Comparison of ENCODE assay signal across 19 cellular contexts in genomic region chr17:76154935-76155845, GRCh38. TPM values are rescaled to one million over a fixed set of nuclear protein-coding genes. Genes with fewer than 3 reads are reported as not detected.
DNase-seq lines count a peak whose midpoint lies in the region; ATAC-seq, FAIRE-seq and TF ChIP-seq lines count a peak whose summit lies in the region.
"Had no signal": no experiment of that assay in that cellular context is flagged by ENCODE, and none has a peak within 500 bp of the region (broad histone marks: within the 10 kb centered on the region; RNA-seq: fewer than 3 reads in every experiment).

No MANE protein-coding gene starts in this region.

- no peaks in the 10 kb centered on the region for H3K9me3 Mint-ChIP-seq in activated T-cell treated with anti-CD3 and anti-CD28 coated beads, Interleukin-2, amount 50 U/mL, for 24 hours
- H3K9me3 Mint-ChIP-seq in activated T-cell treated with anti-CD3 and anti-CD28 coated beads, Interleukin-2, amount 50 U/mL, for 4 hours = no peaks in the 10 kb centered on the region
- H3K9me3 Mint-ChIP-seq in IgD-negative memory B cell = no peaks in the 10 kb centered on the region
- H3K9me3 Mint-ChIP-seq: CD14-positive monocyte, HFFc6 had no signal

- H3K27ac Mint-ChIP-seq in activated T-cell treated with anti-CD3 and anti-CD28 coated beads, Interleukin-2, amount 50 U/mL, for 24 hours = no peak overlapping the region
- peak overlapping the region in 2 of 3 donors; percentile 23 to 59 for H3K27ac Mint-ChIP-seq in IgD-negative memory B cell
- H3K27ac Mint-ChIP-seq: HFFc6 had no signal

- peak; percentile 24 for DNase-seq in activated T-cell treated with anti-CD3 and anti-CD28 coated beads, Interleukin-2, amount 50 U/mL, for 24 hours
- no peak for DNase-seq in activated T-cell treated with anti-CD3 and anti-CD28 coated beads, Interleukin-2, amount 50 U/mL, for 4 hours
- DNase-seq in left ventricle myocardium superior = no peak
- DNase-seq in posterior vena cava (ENCODE audit: low spot score) = peak; percentile 60
- no peak for DNase-seq in NCI-H226
- DNase-seq in HTR-8/SVneo (ENCODE audit: insufficient read length, low spot score) = no peak
- DNase-seq in body of pancreas = no peak
- DNase-seq: GF-D8, GOT3, HFFc6, MG63, NCI-H1092 treated with DMSO at 0.1 percent for 48 hours, NCI-H1694, NCI-H446 treated with DMSO at 0.1 percent for 48 hours, NCI-H748 treated with DMSO at 0.1 percent for 48 hours, PC-9 had no signal

- peaks cover 89% of the 10 kb centered on the region for H3K36me3 Mint-ChIP-seq in activated T-cell treated with anti-CD3 and anti-CD28 coated beads, Interleukin-2, amount 50 U/mL, for 24 hours (ENCODE audit: low read depth)
- peaks cover 33% of the 10 kb centered on the region for H3K36me3 Mint-ChIP-seq in activated T-cell treated with anti-CD3 and anti-CD28 coated beads, Interleukin-2, amount 50 U/mL, for 4 hours (ENCODE audit: insufficient read depth)
- peaks cover 2% of the 10 kb centered on the region for H3K36me3 Mint-ChIP-seq in IgD-negative memory B cell
- H3K36me3 Mint-ChIP-seq: CD14-positive monocyte had no signal

- no peaks in the 10 kb centered on the region for H3K27me3 ChIP-seq in body of pancreas
- H3K27me3 ChIP-seq: MG63 had no signal

- H3K36me3 ChIP-seq in body of pancreas (replicated peaks in 1 of 2; ENCODE audit: insufficient read depth in 1 of 2, low read depth in 2 of 2) = no peaks in the 10 kb centered on the region
- H3K36me3 ChIP-seq: MG63 had no signal

- no peak overlapping the region for H3K4me3 Mint-ChIP-seq in activated T-cell treated with anti-CD3 and anti-CD28 coated beads, Interleukin-2, amount 50 U/mL, for 24 hours
- no peak overlapping the region for H3K4me3 Mint-ChIP-seq in activated T-cell treated with anti-CD3 and anti-CD28 coated beads, Interleukin-2, amount 50 U/mL, for 4 hours
- H3K4me3 Mint-ChIP-seq in IgD-negative memory B cell = no peak overlapping the region
- H3K4me3 Mint-ChIP-seq: CD14-positive monocyte, HFFc6 had no signal

- no peak overlapping the region for H3K4me3 ChIP-seq in body of pancreas
- H3K4me3 ChIP-seq: MG63, PC-9 had no signal

- no peaks in the 10 kb centered on the region for H3K4me1 ChIP-seq in body of pancreas

- FAIRE-seq in HTR-8/SVneo (lab: Jason Lieb, UNC) = no peak
- FAIRE-seq: A204.1 had no signal

- intact Hi-C loops in left ventricle myocardium superior (cut with micrococcal nuclease) = no loop called here
- intact Hi-C loops in posterior vena cava (cut with DNase I) = loop anchor here in 1 of 2 donors (5.0 kb wide), 1 partner anchor 567 kb away; no protein-coding TSS in a partner anchor
- intact Hi-C loops in body of pancreas (cut with DNase I) = no loop called here

- peaks cover 39% of the 10 kb centered on the region for H3K4me1 Mint-ChIP-seq in activated T-cell treated with anti-CD3 and anti-CD28 coated beads, Interleukin-2, amount 50 U/mL, for 24 hours (ENCODE audit: low read depth)
- H3K4me1 Mint-ChIP-seq in activated T-cell treated with anti-CD3 and anti-CD28 coated beads, Interleukin-2, amount 50 U/mL, for 4 hours (ENCODE audit: low read depth) = peaks cover 40% of the 10 kb centered on the region
- H3K4me1 Mint-ChIP-seq in IgD-negative memory B cell = peaks cover 0 to 2% (median 0%) of the 10 kb centered on the region in 3 donors
- H3K4me1 Mint-ChIP-seq: CD14-positive monocyte had no signal

- H3K27me3 Mint-ChIP-seq in activated T-cell treated with anti-CD3 and anti-CD28 coated beads, Interleukin-2, amount 50 U/mL, for 24 hours = no peaks in the 10 kb centered on the region
- H3K27me3 Mint-ChIP-seq in activated T-cell treated with anti-CD3 and anti-CD28 coated beads, Interleukin-2, amount 50 U/mL, for 4 hours (ENCODE audit: low read depth) = no peaks in the 10 kb centered on the region
- H3K27me3 Mint-ChIP-seq in IgD-negative memory B cell = peaks cover 7% of the 10 kb centered on the region

- no peaks in the 10 kb centered on the region for H3K9me3 ChIP-seq in body of pancreas
- H3K9me3 ChIP-seq: MG63 had no signal

- no peak for TF ChIP-seq POLR2A in body of pancreas (IDR thresholded peaks at IDR 0.05)

- TF ChIP-seq CTCF in body of pancreas (IDR thresholded peaks at IDR 0.05) = no peak

- no peak for ATAC-seq in activated T-cell treated with anti-CD3 and anti-CD28 coated beads, Interleukin-2, amount 50 U/mL, for 4 hours
- ATAC-seq in left ventricle myocardium superior (peak; percentile 76), body of pancreas (no peak)

- WGBS in body of pancreas, 2 donors = 79% methylated on average over 9 to 10 of the region's 10 CpGs

- no peak overlapping the region for H3K27ac ChIP-seq in body of pancreas
- H3K27ac ChIP-seq: PC-9 had no signal

RNA-seq across cellular contexts. Expression of gene FOXJ1, which starts 14.1 kb away (rescaled TPM):
- total RNA-seq in activated T-cell treated with anti-CD3 and anti-CD28 coated beads, Interleukin-2, amount 50 U/mL, for 4 hours = 1 to 10 TPM in 2 of 3 donors, under 1 TPM in 1; 0.71 to 2.8 (median 1.8) TPM
- not detected for polyA plus RNA-seq in IgD-negative memory B cell
- total RNA-seq in left ventricle myocardium superior = not detected
- not detected for total RNA-seq in posterior vena cava
- total RNA-seq in body of pancreas = 1 to 10 TPM in 1 of 2 donors, under 1 TPM in 1; 0.33 to 3.4 TPM
- total RNA-seq: HFFc6 had no signal
- polyA plus RNA-seq: CD14-positive monocyte had no signal

RNA-seq across cellular contexts. Expression of gene EXOC7, which starts 51.6 kb away (rescaled TPM):
- 100 to 1,000 TPM in 1 of 3 donors, 10 to 100 TPM in 2; 89.9 to 106 (median 91.0) TPM for total RNA-seq in activated T-cell treated with anti-CD3 and anti-CD28 coated beads, Interleukin-2, amount 50 U/mL, for 4 hours
- 52.7 TPM for polyA plus RNA-seq in IgD-negative memory B cell
- total RNA-seq in left ventricle myocardium superior = 82.2 TPM
- 10 to 100 TPM; 94.5 to 98.2 TPM for total RNA-seq in posterior vena cava
- 10 to 100 TPM; 53.2 to 73.2 TPM for total RNA-seq in body of pancreas

Comparison
In these comparisons a context has a peak if more than half of its experiments do, and no peak if none do; other contexts are left out.
1. DNase-seq: peak in activated T-cell treated with anti-CD3 and anti-CD28 coated beads, Interleukin-2, amount 50 U/mL, for 24 hours (single experiment) and posterior vena cava (single experiment); none in activated T-cell treated with anti-CD3 and anti-CD28 coated beads, Interleukin-2, amount 50 U/mL, for 4 hours (single experiment), left ventricle myocardium superior (single experiment), NCI-H226 (single experiment), HTR-8/SVneo (single experiment) and body of pancreas (0 of 4).